ENCODE assay signal across 18 cellular contexts in the genomic region with DNA sequence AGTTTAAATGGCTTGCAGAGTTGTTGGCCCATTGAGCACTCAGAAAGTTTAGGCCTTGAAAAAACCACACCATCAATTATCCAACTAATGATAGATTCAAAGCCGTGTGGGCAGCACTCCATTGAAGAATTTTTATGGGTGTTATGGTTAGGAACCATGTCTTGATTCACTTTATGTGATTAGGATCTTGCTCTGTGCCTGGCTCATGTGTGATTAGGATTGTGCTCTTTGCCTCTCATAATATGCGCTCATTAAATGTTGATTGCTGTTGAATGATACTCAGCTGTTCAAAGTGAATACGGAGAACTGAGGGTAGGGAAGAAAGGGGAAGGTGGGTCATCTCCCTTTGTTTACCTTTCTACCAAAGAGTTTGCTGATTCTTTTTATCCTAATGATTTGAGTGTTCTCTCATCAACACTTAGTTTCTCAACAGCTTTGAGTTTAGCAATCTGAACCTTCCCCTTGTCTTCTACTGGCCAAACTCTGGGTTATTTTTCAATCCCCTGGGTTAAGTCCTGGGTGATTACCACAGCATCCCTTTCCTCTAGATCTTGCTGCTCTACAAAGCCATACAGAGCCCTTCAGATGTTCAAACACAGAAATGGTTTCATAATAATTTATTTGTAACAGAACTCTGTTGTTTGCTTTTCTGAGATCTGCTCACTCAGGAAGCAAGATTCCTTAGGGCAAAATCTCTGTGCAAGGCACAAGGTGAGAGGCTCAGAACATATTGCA.
"Had no signal": no experiment of that assay in that cellular context is flagged by ENCODE, and none has a peak within 500 bp of the region (broad histone marks: within the 10 kb centered on the region; RNA-seq: fewer than 3 reads in every experiment).

No MANE protein-coding gene starts in this region.

- H3K4me1 ChIP-seq: prostate gland, right lobe of liver, suprapubic skin had no signal

- H3K9me3 Mint-ChIP-seq: activated CD4-positive, alpha-beta T cell treated with anti-CD3 and anti-CD28 coated beads, Interleukin-2, amount 10 ng/mL, durations not matched to agents 24 days and 14 days; activated naive CD4-positive, alpha-beta T cell treated with anti-CD3 and anti-CD28 coated beads for 36 hours; type B pancreatic cell; WTC11 had no signal

- H3K36me3 ChIP-seq: prostate gland, right lobe of liver, suprapubic skin had no signal

- H3K4me3 ChIP-seq: coronary artery, lung, mucosa of descending colon, prostate gland, right lobe of liver, suprapubic skin had no signal

- DNase-seq: activated CD4-positive, alpha-beta T cell treated with anti-CD3 and anti-CD28 coated beads, Interleukin-2, amount 10 ng/mL, durations not matched to agents 24 days and 14 days; activated naive CD4-positive, alpha-beta T cell treated with anti-CD3 and anti-CD28 coated beads for 36 hours; caudate nucleus; effector memory CD4-positive, alpha-beta T cell; hippocampal formation; mucosa of descending colon; natural killer cell; nucleus accumbens; right lobe of liver; stimulated activated CD4-positive, alpha-beta T cell treated with anti-CD3 and anti-CD28 coated beads, Interleukin-2, amount 100 ng/mL, for 24 hours; stimulated activated naive CD4-positive, alpha-beta T cell; T-helper 1 cell had no signal

- H3K9me3 ChIP-seq: mucosa of descending colon, prostate gland, right lobe of liver, suprapubic skin had no signal

- H3K27ac Mint-ChIP-seq: activated CD4-positive, alpha-beta T cell treated with anti-CD3 and anti-CD28 coated beads, Interleukin-2, amount 10 ng/mL, durations not matched to agents 24 days and 14 days; activated naive CD4-positive, alpha-beta T cell treated with anti-CD3 and anti-CD28 coated beads for 36 hours; natural killer cell; type B pancreatic cell; WTC11 had no signal

- H3K36me3 Mint-ChIP-seq: natural killer cell, type B pancreatic cell, WTC11 had no signal

- H3K4me1 Mint-ChIP-seq: activated CD4-positive, alpha-beta T cell treated with anti-CD3 and anti-CD28 coated beads, Interleukin-2, amount 10 ng/mL, durations not matched to agents 24 days and 14 days; natural killer cell; WTC11 had no signal

- H3K4me3 Mint-ChIP-seq: activated CD4-positive, alpha-beta T cell treated with anti-CD3 and anti-CD28 coated beads, Interleukin-2, amount 10 ng/mL, durations not matched to agents 24 days and 14 days; activated naive CD4-positive, alpha-beta T cell treated with anti-CD3 and anti-CD28 coated beads for 36 hours; natural killer cell; type B pancreatic cell; WTC11 had no signal

- ATAC-seq: mucosa of descending colon, natural killer cell, WTC11 had no signal

- H3K27me3 ChIP-seq: right lobe of liver, suprapubic skin had no signal

- H3K27me3 Mint-ChIP-seq: activated CD4-positive, alpha-beta T cell treated with anti-CD3 and anti-CD28 coated beads, Interleukin-2, amount 10 ng/mL, durations not matched to agents 24 days and 14 days; type B pancreatic cell had no signal

- H3K27ac ChIP-seq: coronary artery, prostate gland, right lobe of liver, suprapubic skin had no signal
